ENCODE assay signal across 22 cellular contexts in genomic region chr2:234794866-234795265, GRCh38.
A peak's percentile ranks its signal among the peaks of the same experiment; 100 is the strongest.
DNase-seq lines count a peak whose midpoint lies in the region; ATAC-seq, FAIRE-seq and TF ChIP-seq lines count a peak whose summit lies in the region.
"Had no signal": no experiment of that assay in that cellular context is flagged by ENCODE, and none has a peak within 500 bp of the region (broad histone marks: within the 10 kb centered on the region; RNA-seq: fewer than 3 reads in every experiment).

No MANE protein-coding gene starts in this region.

- 89% methylated on average over 8 of the region's 8 CpGs for WGBS in hepatocyte (ENCODE audit: low lambda C conversion rate, missing lambda C conversion rate)

- H3K36me3 ChIP-seq in astrocyte (ENCODE audit: insufficient read depth, low read length) (no peaks in the 10 kb centered on the region), hepatocyte (replicated peaks; ENCODE audit: insufficient read depth, low read depth) (no peaks in the 10 kb centered on the region), ascending aorta (no peaks in the 10 kb centered on the region)

- H3K4me3 ChIP-seq in astrocyte (ENCODE audit: insufficient read depth, low read depth, low read length) (no peak overlapping the region), hepatocyte (no peak overlapping the region), ascending aorta (no peak overlapping the region)

- H3K4me2 ChIP-seq in astrocyte (ENCODE audit: low read length) (peak overlapping the region; percentile 35), hepatocyte (peak overlapping the region; percentile 59)

- FAIRE-seq in astrocyte (lab: Jason Lieb, UNC), result no peak
- FAIRE-seq: GM12891, GM19239, H1 had no signal

- POLR2A ChIA-PET in activated CD8-positive, alpha-beta T cell treated with anti-CD3 and anti-CD28 coated beads for 36 hours (lab: Charles Lee), result no interaction called here

- peak overlapping the region; percentile 29 for H2AFZ ChIP-seq in astrocyte (ENCODE audit: low read depth, low read length)
- H2AFZ ChIP-seq in hepatocyte, result no peak overlapping the region

- H3K27ac Mint-ChIP-seq in astrocyte (ENCODE audit: unreplicated experiment) (peak overlapping the region; percentile 11), nephron progenitor cell (no peak overlapping the region)
- H3K27ac Mint-ChIP-seq in activated CD8-positive, alpha-beta T cell treated with anti-CD3 and anti-CD28 coated beads for 36 hours, result no peak overlapping the region
- H3K27ac Mint-ChIP-seq: B cell; CD8-positive, alpha-beta memory T cell had no signal

- no peaks in the 10 kb centered on the region for H3K27me3 ChIP-seq in astrocyte (ENCODE audit: insufficient read depth, low read length)
- no peaks in the 10 kb centered on the region for H3K27me3 ChIP-seq in hepatocyte
- H3K27me3 ChIP-seq in ascending aorta, result no peaks in the 10 kb centered on the region

- no peaks in the 10 kb centered on the region for H4K20me1 ChIP-seq in astrocyte (ENCODE audit: insufficient read depth, low read length)
- H4K20me1 ChIP-seq in hepatocyte (ENCODE audit: insufficient read depth, poor library complexity, severe bottlenecking), result no peaks in the 10 kb centered on the region

- CTCF ChIA-PET in activated CD8-positive, alpha-beta T cell treated with anti-CD3 and anti-CD28 coated beads for 36 hours (lab: Charles Lee), result no interaction called here

- H3K9me3 ChIP-seq in astrocyte (ENCODE audit: insufficient read depth, low read depth, low read length), result no peaks in the 10 kb centered on the region
- no peaks in the 10 kb centered on the region for H3K9me3 ChIP-seq in hepatocyte (ENCODE audit: low read depth)
- H3K9me3 ChIP-seq in ascending aorta, result no peaks in the 10 kb centered on the region

- H3K9me3 Mint-ChIP-seq in astrocyte (ENCODE audit: unreplicated experiment) (no peaks in the 10 kb centered on the region), nephron progenitor cell (no peaks in the 10 kb centered on the region)
- no peaks in the 10 kb centered on the region for H3K9me3 Mint-ChIP-seq in activated CD8-positive, alpha-beta T cell treated with anti-CD3 and anti-CD28 coated beads for 36 hours
- H3K9me3 Mint-ChIP-seq: CD8-positive, alpha-beta memory T cell had no signal

- no peak overlapping the region for H3K4me3 Mint-ChIP-seq in astrocyte (ENCODE audit: unreplicated experiment)
- peak overlapping the region; percentile 6 for H3K4me3 Mint-ChIP-seq in nephron progenitor cell
- H3K4me3 Mint-ChIP-seq in activated CD8-positive, alpha-beta T cell treated with anti-CD3 and anti-CD28 coated beads for 36 hours, result no peak overlapping the region
- H3K4me3 Mint-ChIP-seq: B cell; CD8-positive, alpha-beta memory T cell had no signal

- H3K27ac ChIP-seq in astrocyte (ENCODE audit: low read depth, low read length) (no peak overlapping the region), hepatocyte (no peak overlapping the region), ascending aorta (no peak overlapping the region)
- H3K27ac ChIP-seq: C4-2B had no signal

- H3K36me3 Mint-ChIP-seq in astrocyte (ENCODE audit: low read depth, unreplicated experiment) (no peaks in the 10 kb centered on the region), nephron progenitor cell (ENCODE audit: low read depth) (no peaks in the 10 kb centered on the region)
- H3K36me3 Mint-ChIP-seq in activated CD8-positive, alpha-beta T cell treated with anti-CD3 and anti-CD28 coated beads for 36 hours (ENCODE audit: low read depth), result no peaks in the 10 kb centered on the region
- H3K36me3 Mint-ChIP-seq: CD8-positive, alpha-beta memory T cell had no signal

- DNase-seq in astrocyte (ENCODE audit: low read depth), result no peak
- DNase-seq in hepatocyte (ENCODE audit: low spot score), result no peak
- DNase-seq in nephron progenitor cell, result no peak
- DNase-seq in ascending aorta (ENCODE audit: low spot score in 2 of 2), result no peak
- no peak for DNase-seq in activated CD8-positive, alpha-beta memory T cell treated with anti-CD3 and anti-CD28 coated beads, Interleukin-2, amount 50 U/mL, for 4 hours
- DNase-seq in NCI-H526 treated with DMSO at 0.1 percent for 48 hours (lab: John Stamatoyannopoulos, UW), result no peak
- no peak for DNase-seq in activated CD8-positive, alpha-beta T cell treated with anti-CD3 and anti-CD28 coated beads for 36 hours
- DNase-seq: Calu3; CD8-positive, alpha-beta memory T cell; DMS79 treated with DMSO at 0.1 percent for 48 hours; GF-D8; HCEC 1CT; NCI-H1048; NCI-H1694; NCI-H2029 treated with DMSO at 0.1 percent for 48 hours; Right ventricle myocardium superior; RPMI8226 had no signal

- ATAC-seq in activated CD8-positive, alpha-beta T cell treated with anti-CD3 and anti-CD28 coated beads for 36 hours, result no peak

- peaks cover 2% of the 10 kb centered on the region for H3K27me3 Mint-ChIP-seq in astrocyte (ENCODE audit: low read depth, unreplicated experiment)
- H3K27me3 Mint-ChIP-seq in nephron progenitor cell (ENCODE audit: low read depth, poor library complexity), result peaks cover 9% of the 10 kb centered on the region
- no peaks in the 10 kb centered on the region for H3K27me3 Mint-ChIP-seq in activated CD8-positive, alpha-beta T cell treated with anti-CD3 and anti-CD28 coated beads for 36 hours

- no peak overlapping the region for H3K9ac ChIP-seq in astrocyte (ENCODE audit: low read length)

- intact Hi-C loops in ascending aorta (cut with DNase I), result no loop called here
- intact Hi-C loops in activated CD8-positive, alpha-beta T cell treated with anti-CD3 and anti-CD28 coated beads for 36 hours (cut with micrococcal nuclease), result no loop called here

- H3K79me2 ChIP-seq in astrocyte (ENCODE audit: insufficient read depth, low read length) (no peaks in the 10 kb centered on the region), hepatocyte (no peaks in the 10 kb centered on the region)

- no peaks in the 10 kb centered on the region for H3K9me2 ChIP-seq in hepatocyte (replicated peaks; ENCODE audit: insufficient read depth)

- peaks cover 20% of the 10 kb centered on the region for H3K4me1 Mint-ChIP-seq in astrocyte (ENCODE audit: low read depth, unreplicated experiment)
- H3K4me1 Mint-ChIP-seq in nephron progenitor cell, result peaks cover 90% of the 10 kb centered on the region
- no peaks in the 10 kb centered on the region for H3K4me1 Mint-ChIP-seq in activated CD8-positive, alpha-beta T cell treated with anti-CD3 and anti-CD28 coated beads for 36 hours (ENCODE audit: low read depth)
- H3K4me1 Mint-ChIP-seq: B cell; CD8-positive, alpha-beta memory T cell had no signal

- TF ChIP-seq CTCF in astrocyte (IDR thresholded peaks at IDR 0.05; ENCODE audit: insufficient read depth, low read depth, low read length) (no peak), hepatocyte (IDR thresholded peaks at IDR 0.05; ENCODE audit: poor library complexity) (no peak), nephron progenitor cell (IDR thresholded peaks at IDR 0.05) (no peak), ascending aorta (IDR thresholded peaks at IDR 0.05) (no peak)
- TF ChIP-seq CTCF in activated CD8-positive, alpha-beta T cell treated with anti-CD3 and anti-CD28 coated beads for 36 hours (IDR thresholded peaks at IDR 0.05), result no peak

- H3K4me1 ChIP-seq in astrocyte (ENCODE audit: insufficient read depth, low read length) (peaks cover 29% of the 10 kb centered on the region), hepatocyte (ENCODE audit: insufficient read depth) (peaks cover 6% of the 10 kb centered on the region), ascending aorta (no peaks in the 10 kb centered on the region)
